8 cellular contexts compared by ENCODE assay signal in genomic region chr10:47619300-47620012, GRCh38.
DNase-seq lines count a peak whose midpoint lies in the region; ATAC-seq and TF ChIP-seq lines count a peak whose summit lies in the region.
"Not testable (repeated sequence)": the region's sequence is repeated elsewhere in the genome, so short reads cannot be mapped to it uniquely, and the experiment has no call there.

No MANE protein-coding gene starts in this region.

- H3K36me3 ChIP-seq in cardiac muscle cell, right lobe of liver: not testable (repeated sequence)

- H3K9me3 ChIP-seq in AG04450 (ENCODE audit: control insufficient read depth, insufficient read depth, low read length); cardiac muscle cell (ENCODE audit: low read depth); right lobe of liver: not testable (repeated sequence)

- H3K4me1 ChIP-seq in cardiac muscle cell (ENCODE audit: low read depth); right lobe of liver: not testable (repeated sequence)

- ATAC-seq in right lobe of liver: peak; percentile 88 to 97 (median 95)

- 18% methylated on average over 1 of the region's 3 CpGs for WGBS in right lobe of liver (ENCODE audit: insufficient coverage, low coverage, low lambda C conversion rate, missing lambda C conversion rate)

- POLR2A ChIA-PET in AG04450 (lab: Yijun Ruan, JAX): not testable (repeated sequence)

- not testable (repeated sequence) for DNase-seq in AG04450 (ENCODE audit: low read depth, low spot score)
- peak; percentile 36 for DNase-seq in EH (ENCODE audit: low read depth)
- peak; percentile 13 for DNase-seq in M059J (ENCODE audit: low read depth)
- peak; percentile 1 for DNase-seq in SW480 (ENCODE audit: low spot score)
- peak; percentile 55 for DNase-seq in choroid plexus epithelial cell (ENCODE audit: low read depth)
- DNase-seq in cardiac muscle cell (ENCODE audit: low read depth in 1 of 2, low spot score in 1 of 2): peak; percentile 2 to 38
- peak in 1 of 3 donors; percentile 65 for DNase-seq in right lobe of liver
- peak; percentile 32 for DNase-seq in superior temporal gyrus (ENCODE audit: extremely low spot score)

- H3K4me3 ChIP-seq in AG04450 (ENCODE audit: low read depth, low read length); choroid plexus epithelial cell (ENCODE audit: low read depth, low read length); cardiac muscle cell; right lobe of liver: not testable (repeated sequence)

- not testable (repeated sequence) for H3K27ac ChIP-seq in AG04450 (ENCODE audit: low read depth, low read length); cardiac muscle cell; right lobe of liver

- intact Hi-C loops in right lobe of liver (cut with DNase I): not testable (repeated sequence)

- not testable (repeated sequence) for H3K27me3 ChIP-seq in AG04450 (ENCODE audit: control insufficient read depth, insufficient read depth, low read length); cardiac muscle cell; right lobe of liver

- CTCF ChIA-PET in AG04450 (lab: Charles Lee): not testable (repeated sequence)

- TF ChIP-seq POLR2A in right lobe of liver (IDR thresholded peaks at IDR 0.05): not testable (repeated sequence)

- TF ChIP-seq CTCF in AG04450 (IDR thresholded peaks at IDR 0.05; ENCODE audit: low read depth, low read length) (peak; percentile 24), cardiac muscle cell (IDR thresholded peaks at IDR 0.05; ENCODE audit: low read depth, low read length) (peak; percentile 16), right lobe of liver (IDR thresholded peaks at IDR 0.05) (peak in 1 of 4 donors; percentile 16)
- not testable (repeated sequence) for TF ChIP-seq CTCF in choroid plexus epithelial cell (conservative IDR thresholded peaks at IDR 0.05; ENCODE audit: low read depth, low read length)
